ENCODE assay signal across 8 cellular contexts in the genomic region with DNA sequence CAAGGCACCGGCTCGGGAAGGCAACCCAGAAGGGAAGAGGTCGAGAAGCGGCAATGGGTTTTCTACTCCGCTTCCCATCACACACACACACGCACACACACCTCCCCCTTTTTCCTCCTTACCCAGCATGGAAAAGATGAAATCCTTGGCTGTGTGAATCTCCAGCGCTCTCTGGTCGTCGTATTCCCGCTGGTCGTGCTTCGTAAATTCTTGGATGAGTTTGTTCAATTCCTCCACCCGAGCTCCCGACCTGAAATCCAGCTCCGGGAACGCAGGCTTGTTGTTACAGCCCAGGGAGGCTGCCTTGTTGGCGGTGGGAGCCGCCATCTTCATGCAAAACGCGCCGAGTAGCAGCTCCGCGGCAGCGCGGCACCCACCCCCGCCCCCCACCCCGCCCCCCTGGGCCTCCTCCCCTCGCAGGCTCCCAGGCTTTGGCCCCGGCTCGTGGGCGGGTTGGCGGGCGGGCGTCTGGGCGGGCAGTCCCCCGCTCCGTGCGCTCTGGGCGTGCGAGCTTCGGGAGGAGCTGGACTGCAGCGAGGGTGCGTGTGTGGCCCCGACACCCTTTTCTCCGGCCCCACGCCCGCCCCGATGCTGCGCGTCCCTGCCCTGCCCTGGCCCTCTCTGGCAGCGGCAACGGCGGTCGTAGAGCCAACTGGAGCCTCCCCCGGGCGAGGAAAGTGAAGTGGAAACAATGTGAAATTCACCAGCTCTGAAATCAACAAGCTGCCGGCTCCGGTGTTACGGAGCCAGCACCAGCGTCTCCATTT. TPM values are rescaled to one million over a fixed set of nuclear protein-coding genes. Genes with fewer than 3 reads are reported as not detected.
A peak's percentile ranks its signal among the peaks of the same experiment; 100 is the strongest.
DNase-seq lines count a peak whose midpoint lies in the region; ATAC-seq and TF ChIP-seq lines count a peak whose summit lies in the region.

A gene with protein sequence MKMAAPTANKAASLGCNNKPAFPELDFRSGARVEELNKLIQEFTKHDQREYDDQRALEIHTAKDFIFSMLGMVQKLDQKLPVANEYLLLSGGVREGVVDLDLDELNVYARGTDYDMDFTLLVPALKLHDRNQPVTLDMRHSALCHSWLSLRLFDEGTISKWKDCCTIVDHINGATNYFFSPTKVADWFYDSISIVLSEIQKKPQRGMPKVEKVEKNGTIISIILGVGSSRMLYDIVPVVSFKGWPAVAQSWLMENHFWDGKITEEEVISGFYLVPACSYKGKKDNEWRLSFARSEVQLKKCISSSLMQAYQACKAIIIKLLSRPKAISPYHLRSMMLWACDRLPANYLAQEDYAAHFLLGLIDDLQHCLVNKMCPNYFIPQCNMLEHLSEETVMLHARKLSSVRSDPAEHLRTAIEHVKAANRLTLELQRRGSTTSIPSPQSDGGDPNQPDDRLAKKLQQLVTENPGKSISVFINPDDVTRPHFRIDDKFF (minus strand): TSS at position 349 of the 767 bp plus-strand sequence. CDS start 16 bp downstream, at position 333.

- H3K36me3 Mint-ChIP-seq in IgD-negative memory B cell (peaks cover 2% of the 10 kb centered on the region), natural killer cell (no peaks in the 10 kb centered on the region)

- H3K4me3 Mint-ChIP-seq in IgD-negative memory B cell, result peak within 1 kb of the TSS; percentile 86 to 99 (median 92)
- H3K4me3 Mint-ChIP-seq in natural killer cell, result peak within 1 kb of the TSS; percentile 72

- ATAC-seq in GM21717 (IDR thresholded peaks at IDR 0.05; ENCODE audit: unreplicated experiment), result peak; percentile 58
- peak; percentile 38 to 63 (median 61) for ATAC-seq in natural killer cell

- H3K27me3 Mint-ChIP-seq in IgD-negative memory B cell (peaks cover 55% of the 10 kb centered on the region), natural killer cell (ENCODE audit: low read depth in 2 of 2) (peaks cover 57 to 64% of the 10 kb centered on the region in 2 donors)

- H3K4me1 ChIP-seq in Peyer's patch, result peaks cover 0 to 26% (median 0%) of the 10 kb centered on the region in 4 donors

- TF ChIP-seq CTCF in Peyer's patch (IDR thresholded peaks at IDR 0.05) (peak in 1 of 6 experiments; percentile 24), fibroblast of the aortic adventitia (IDR thresholded peaks at IDR 0.05; ENCODE audit: insufficient read depth, low read length) (no peak), natural killer cell (IDR thresholded peaks at IDR 0.05) (no peak)

- H3K27ac Mint-ChIP-seq in IgD-negative memory B cell, result peak within 1 kb of the TSS in 1 of 3 donors; percentile 69
- peak within 1 kb of the TSS in 1 of 2 donors; percentile 75 for H3K27ac Mint-ChIP-seq in natural killer cell

- TF ChIP-seq POLR2A in Peyer's patch (IDR thresholded peaks at IDR 0.05), result peak; percentile 58 to 75

- H3K4me1 Mint-ChIP-seq in IgD-negative memory B cell (peaks cover 6 to 25% (median 11%) of the 10 kb centered on the region in 3 donors), natural killer cell (peaks cover 12 to 13% of the 10 kb centered on the region in 2 donors)

- H3K36me3 ChIP-seq in Peyer's patch, result no peaks in the 10 kb centered on the region

- H3K27me3 ChIP-seq in Peyer's patch, result no peaks in the 10 kb centered on the region

- no peaks in the 10 kb centered on the region for H3K9me3 Mint-ChIP-seq in IgD-negative memory B cell
- H3K9me3 Mint-ChIP-seq in natural killer cell, result peaks cover 0 to 2% of the 10 kb centered on the region in 2 donors

- no peaks in the 10 kb centered on the region for H3K9me3 ChIP-seq in Peyer's patch

- H3K27ac ChIP-seq in Peyer's patch (peak within 1 kb of the TSS; percentile 81 to 95 (median 88)), substantia nigra (ENCODE audit: low read depth, low read length, poor library complexity, severe bottlenecking) (peak within 1 kb of the TSS; percentile 88)

- DNase-seq in ELF-1 (ENCODE audit: low read depth, low spot score) (peak; percentile 80), Peyer's patch (peak; percentile 32 to 89 (median 77)), fibroblast of the aortic adventitia (ENCODE audit: low read depth) (peak; percentile 88), natural killer cell (no peak), substantia nigra (lab: John Stamatoyannopoulos, UW) (peak in 47 of 49 donors; percentile 10 to 91 (median 71))
- DNase-seq in activated naive CD4-positive, alpha-beta T cell treated with Interleukin-2 at 50 U/mL for 16 hours, result peak; percentile 71

- intact Hi-C loops in natural killer cell (cut with micrococcal nuclease), result no loop called here

- H3K4me3 ChIP-seq in Peyer's patch, result peak within 1 kb of the TSS; percentile 53 to 75 (median 64)
- H3K4me3 ChIP-seq in fibroblast of the aortic adventitia (ENCODE audit: low read depth, low read length), result peak within 1 kb of the TSS; percentile 97

RNA-seq across cellular contexts. Expression of the gene that starts here (rescaled TPM):
- polyA plus RNA-seq in IgD-negative memory B cell, result not detected
- total RNA-seq in Peyer's patch (10 to 100 TPM in 2 of 4 donors, 1 to 10 TPM in 2; 6.6 to 16.6 (median 13.0) TPM), fibroblast of the aortic adventitia (ENCODE audit: low replicate concordance) (5.6 and 6.7 TPM in 2 replicates), natural killer cell (under 1 TPM; 0.19 to 0.45 (median 0.27) TPM)

Comparison
In these comparisons a context has a peak if more than half of its experiments do, and no peak if none do; other contexts are left out.
1. Peak in ATAC-seq in natural killer cell; RNA of the gene not detected or under 1 TPM.